In genomic region chr17:7043544-7044268, GRCh38 we compare ENCODE assay signal across 1 cellular context.
TF ChIP-seq lines count a peak whose summit lies in the region.

A gene with protein sequence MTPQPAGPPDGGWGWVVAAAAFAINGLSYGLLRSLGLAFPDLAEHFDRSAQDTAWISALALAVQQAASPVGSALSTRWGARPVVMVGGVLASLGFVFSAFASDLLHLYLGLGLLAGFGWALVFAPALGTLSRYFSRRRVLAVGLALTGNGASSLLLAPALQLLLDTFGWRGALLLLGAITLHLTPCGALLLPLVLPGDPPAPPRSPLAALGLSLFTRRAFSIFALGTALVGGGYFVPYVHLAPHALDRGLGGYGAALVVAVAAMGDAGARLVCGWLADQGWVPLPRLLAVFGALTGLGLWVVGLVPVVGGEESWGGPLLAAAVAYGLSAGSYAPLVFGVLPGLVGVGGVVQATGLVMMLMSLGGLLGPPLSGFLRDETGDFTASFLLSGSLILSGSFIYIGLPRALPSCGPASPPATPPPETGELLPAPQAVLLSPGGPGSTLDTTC (minus strand): TSS chr17:7044092. CDS start chr17:7043513, 579 bp downstream.

TF ChIP-seq in HEK293, 187 proteins besides CTCF, POLR2A, EP300 and RAD21 (continued from another document and continues in another):
- no peak for TF ChIP-seq ZNF639 (tag by site-specific recombination; IDR thresholded peaks at IDR 0.05)
- no peak for TF ChIP-seq ZNF174 (tag by site-specific recombination; IDR thresholded peaks at IDR 0.05)
- TF ChIP-seq ZNF561 (tag by site-specific recombination; IDR thresholded peaks at IDR 0.05; ENCODE audit: borderline replicate concordance), result no peak
- TF ChIP-seq ZFP37 (tag by site-specific recombination; IDR thresholded peaks at IDR 0.05), result no peak
- TF ChIP-seq ZBTB26 (tag by site-specific recombination; optimal IDR thresholded peaks at IDR 0.05), result peak; percentile 65
- TF ChIP-seq KLF1 (tag by site-specific recombination; IDR thresholded peaks at IDR 0.05), result peak; percentile 19; the same call in 1 of the 2 replicates
- no peak for TF ChIP-seq ZNF132 (tag by site-specific recombination; IDR thresholded peaks at IDR 0.05; ENCODE audit: borderline replicate concordance)
- peak; percentile 44; the same call in 1 of the 2 replicates for TF ChIP-seq ZBTB20 (tag by site-specific recombination; IDR thresholded peaks at IDR 0.05)
- peak; percentile 67; the same call in 1 of the 2 replicates for TF ChIP-seq KLF17 (tag by site-specific recombination; IDR thresholded peaks at IDR 0.05)
- no peak for TF ChIP-seq ZNF791 (tag by site-specific recombination; IDR thresholded peaks at IDR 0.05)
- 0 out of 2 replicates have a peak, but pooled peaks have one; percentile 51 for TF ChIP-seq IKZF3 (tag by site-specific recombination; IDR thresholded peaks at IDR 0.05)
- no peak; the same call in 1 of the 2 replicates for TF ChIP-seq ZBTB48 (tag by site-specific recombination; IDR thresholded peaks at IDR 0.05)
- TF ChIP-seq ZNF341 (tag by site-specific recombination; IDR thresholded peaks at IDR 0.05; ENCODE audit: low read depth), result peak; percentile 86
- no peak for TF ChIP-seq ZFP41 (tag by site-specific recombination; IDR thresholded peaks at IDR 0.05; ENCODE audit: borderline replicate concordance)
- no peak for TF ChIP-seq BCL11B (tag by site-specific recombination; IDR thresholded peaks at IDR 0.05; ENCODE audit: low read depth)
- no peak for TF ChIP-seq ZNF19 (tag by site-specific recombination; IDR thresholded peaks at IDR 0.05; ENCODE audit: low read depth)
- TF ChIP-seq ZNF449 (tag by site-specific recombination; IDR thresholded peaks at IDR 0.05), result peak; percentile 99
- no peak for TF ChIP-seq ZNF169 (tag by site-specific recombination; IDR thresholded peaks at IDR 0.05)
- TF ChIP-seq ZXDB (tag by site-specific recombination; IDR thresholded peaks at IDR 0.05), result peak; percentile 66
- TF ChIP-seq ZNF548 (tag by site-specific recombination; IDR thresholded peaks at IDR 0.05), result no peak
- no peak for TF ChIP-seq ZNF48 (tag by site-specific recombination; IDR thresholded peaks at IDR 0.05)
- TF ChIP-seq SCRT1 (tag by site-specific recombination; IDR thresholded peaks at IDR 0.05; ENCODE audit: borderline replicate concordance), result no peak
- TF ChIP-seq ZBTB8A (tag by site-specific recombination; IDR thresholded peaks at IDR 0.05), result peak; percentile 94
- peak; percentile 36; the same call in 1 of the 2 replicates for TF ChIP-seq YY1 (tag by site-specific recombination; IDR thresholded peaks at IDR 0.05)
- TF ChIP-seq ZNF423 (tag by site-specific recombination; IDR thresholded peaks at IDR 0.05), result peak; percentile 99
- TF ChIP-seq ZFP69B (tag by site-specific recombination; IDR thresholded peaks at IDR 0.05), result peak; percentile 96
- TF ChIP-seq ZNF302 (tag by site-specific recombination; IDR thresholded peaks at IDR 0.05; ENCODE audit: low read depth), result no peak
- TF ChIP-seq ZNF391 (tag by site-specific recombination; IDR thresholded peaks at IDR 0.05; ENCODE audit: borderline replicate concordance, low read depth), result no peak
- peak; percentile 85 for TF ChIP-seq PRDM4 (tag by site-specific recombination; IDR thresholded peaks at IDR 0.05)
- TF ChIP-seq SP2 (tag by site-specific recombination; IDR thresholded peaks at IDR 0.05), result peak; percentile 67
- TF ChIP-seq ZNF843 (tag by site-specific recombination; IDR thresholded peaks at IDR 0.05), result no peak
- TF ChIP-seq ZNF776 (tag by site-specific recombination; IDR thresholded peaks at IDR 0.05; ENCODE audit: borderline replicate concordance), result no peak
- no peak for TF ChIP-seq ZNF530 (tag by site-specific recombination; IDR thresholded peaks at IDR 0.05; ENCODE audit: low read depth)
- TF ChIP-seq, protein P1, sequence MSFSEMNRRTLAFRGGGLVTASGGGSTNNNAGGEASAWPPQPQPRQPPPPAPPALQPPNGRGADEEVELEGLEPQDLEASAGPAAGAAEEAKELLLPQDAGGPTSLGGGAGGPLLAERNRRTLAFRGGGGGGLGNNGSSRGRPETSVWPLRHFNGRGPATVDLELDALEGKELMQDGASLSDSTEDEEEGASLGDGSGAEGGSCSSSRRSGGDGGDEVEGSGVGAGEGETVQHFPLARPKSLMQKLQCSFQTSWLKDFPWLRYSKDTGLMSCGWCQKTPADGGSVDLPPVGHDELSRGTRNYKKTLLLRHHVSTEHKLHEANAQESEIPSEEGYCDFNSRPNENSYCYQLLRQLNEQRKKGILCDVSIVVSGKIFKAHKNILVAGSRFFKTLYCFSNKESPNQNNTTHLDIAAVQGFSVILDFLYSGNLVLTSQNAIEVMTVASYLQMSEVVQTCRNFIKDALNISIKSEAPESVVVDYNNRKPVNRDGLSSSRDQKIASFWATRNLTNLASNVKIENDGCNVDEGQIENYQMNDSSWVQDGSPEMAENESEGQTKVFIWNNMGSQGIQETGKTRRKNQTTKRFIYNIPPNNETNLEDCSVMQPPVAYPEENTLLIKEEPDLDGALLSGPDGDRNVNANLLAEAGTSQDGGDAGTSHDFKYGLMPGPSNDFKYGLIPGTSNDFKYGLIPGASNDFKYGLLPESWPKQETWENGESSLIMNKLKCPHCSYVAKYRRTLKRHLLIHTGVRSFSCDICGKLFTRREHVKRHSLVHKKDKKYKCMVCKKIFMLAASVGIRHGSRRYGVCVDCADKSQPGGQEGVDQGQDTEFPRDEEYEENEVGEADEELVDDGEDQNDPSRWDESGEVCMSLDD (tag by site-specific recombination; IDR thresholded peaks at IDR 0.05), result peak; percentile 13; the same call in 1 of the 2 replicates
- TF ChIP-seq, protein P2, sequence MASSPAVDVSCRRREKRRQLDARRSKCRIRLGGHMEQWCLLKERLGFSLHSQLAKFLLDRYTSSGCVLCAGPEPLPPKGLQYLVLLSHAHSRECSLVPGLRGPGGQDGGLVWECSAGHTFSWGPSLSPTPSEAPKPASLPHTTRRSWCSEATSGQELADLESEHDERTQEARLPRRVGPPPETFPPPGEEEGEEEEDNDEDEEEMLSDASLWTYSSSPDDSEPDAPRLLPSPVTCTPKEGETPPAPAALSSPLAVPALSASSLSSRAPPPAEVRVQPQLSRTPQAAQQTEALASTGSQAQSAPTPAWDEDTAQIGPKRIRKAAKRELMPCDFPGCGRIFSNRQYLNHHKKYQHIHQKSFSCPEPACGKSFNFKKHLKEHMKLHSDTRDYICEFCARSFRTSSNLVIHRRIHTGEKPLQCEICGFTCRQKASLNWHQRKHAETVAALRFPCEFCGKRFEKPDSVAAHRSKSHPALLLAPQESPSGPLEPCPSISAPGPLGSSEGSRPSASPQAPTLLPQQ (tag by site-specific recombination; IDR thresholded peaks at IDR 0.05), result peak; percentile 97
- TF ChIP-seq, protein P3, sequence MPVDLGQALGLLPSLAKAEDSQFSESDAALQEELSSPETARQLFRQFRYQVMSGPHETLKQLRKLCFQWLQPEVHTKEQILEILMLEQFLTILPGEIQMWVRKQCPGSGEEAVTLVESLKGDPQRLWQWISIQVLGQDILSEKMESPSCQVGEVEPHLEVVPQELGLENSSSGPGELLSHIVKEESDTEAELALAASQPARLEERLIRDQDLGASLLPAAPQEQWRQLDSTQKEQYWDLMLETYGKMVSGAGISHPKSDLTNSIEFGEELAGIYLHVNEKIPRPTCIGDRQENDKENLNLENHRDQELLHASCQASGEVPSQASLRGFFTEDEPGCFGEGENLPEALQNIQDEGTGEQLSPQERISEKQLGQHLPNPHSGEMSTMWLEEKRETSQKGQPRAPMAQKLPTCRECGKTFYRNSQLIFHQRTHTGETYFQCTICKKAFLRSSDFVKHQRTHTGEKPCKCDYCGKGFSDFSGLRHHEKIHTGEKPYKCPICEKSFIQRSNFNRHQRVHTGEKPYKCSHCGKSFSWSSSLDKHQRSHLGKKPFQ (tag by site-specific recombination; IDR thresholded peaks at IDR 0.05), result 0 out of 2 replicates have a peak, but pooled peaks have one; percentile 33
- TF ChIP-seq SP7 (tag by site-specific recombination; IDR thresholded peaks at IDR 0.05), result 0 out of 2 replicates have a peak, but pooled peaks have one; percentile 20
- no peak for TF ChIP-seq ZNF529 (tag by site-specific recombination; IDR thresholded peaks at IDR 0.05; ENCODE audit: insufficient replicate concordance)
- TF ChIP-seq ZNF629 (tag by site-specific recombination; IDR thresholded peaks at IDR 0.05), result peak; percentile 49
- TF ChIP-seq KLF8 (tag by site-specific recombination; IDR thresholded peaks at IDR 0.05), result no peak
- TF ChIP-seq ZBTB44 (tag by site-specific recombination; IDR thresholded peaks at IDR 0.05), result peak; percentile 53; the same call in 1 of the 2 replicates
- TF ChIP-seq ZNF146 (tag by site-specific recombination; IDR thresholded peaks at IDR 0.05), result no peak
- TF ChIP-seq, protein P4, sequence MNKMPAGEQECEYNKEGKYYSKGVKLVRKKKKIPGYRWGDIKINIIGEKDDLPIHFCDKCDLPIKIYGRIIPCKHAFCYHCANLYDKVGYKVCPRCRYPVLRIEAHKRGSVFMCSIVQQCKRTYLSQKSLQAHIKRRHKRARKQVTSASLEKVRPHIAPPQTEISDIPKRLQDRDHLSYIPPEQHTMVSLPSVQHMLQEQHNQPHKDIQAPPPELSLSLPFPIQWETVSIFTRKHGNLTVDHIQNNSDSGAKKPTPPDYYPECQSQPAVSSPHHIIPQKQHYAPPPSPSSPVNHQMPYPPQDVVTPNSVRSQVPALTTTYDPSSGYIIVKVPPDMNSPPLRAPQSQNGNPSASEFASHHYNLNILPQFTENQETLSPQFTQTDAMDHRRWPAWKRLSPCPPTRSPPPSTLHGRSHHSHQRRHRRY (tag by site-specific recombination; IDR thresholded peaks at IDR 0.05), result no peak
- peak; percentile 56 for TF ChIP-seq WT1 (tag by site-specific recombination; IDR thresholded peaks at IDR 0.05)
